In the genomic region with DNA sequence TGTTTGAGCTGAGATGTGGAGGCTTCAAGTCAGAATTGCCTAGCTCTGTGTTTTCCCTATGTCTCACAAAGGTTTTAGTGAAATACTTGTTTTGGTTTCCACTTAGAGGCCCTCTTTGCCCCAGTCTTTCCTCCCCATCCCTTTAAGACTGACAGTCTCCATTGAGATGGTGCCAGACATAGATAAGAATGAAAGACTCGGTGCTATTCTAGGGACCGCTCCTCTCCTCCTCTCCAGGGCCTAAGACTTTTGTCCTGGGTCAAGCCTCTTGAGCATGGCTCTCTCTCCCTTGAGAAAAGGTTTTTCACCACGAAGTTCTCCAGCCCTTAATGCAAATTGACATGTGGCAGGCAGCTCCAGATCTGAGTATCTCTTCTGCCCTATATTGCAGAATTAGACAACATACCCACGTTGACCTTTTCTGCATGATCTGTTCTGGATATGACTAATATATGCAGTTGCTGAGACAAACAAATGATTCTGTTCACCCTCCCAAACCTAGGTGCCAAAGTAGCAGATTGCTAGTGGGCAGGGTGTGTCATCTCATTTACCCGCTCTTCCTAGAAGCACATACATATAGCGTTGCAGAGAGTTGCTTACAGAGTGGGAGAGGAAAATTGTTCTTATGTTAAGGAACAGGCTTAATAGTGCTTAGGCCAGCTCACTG, we compare ENCODE assay signal across 9 cellular contexts. TPM values are rescaled to one million over a fixed set of nuclear protein-coding genes. Genes with fewer than 3 reads are reported as not detected.
DNase-seq lines count a peak whose midpoint lies in the region; ATAC-seq and TF ChIP-seq lines count a peak whose summit lies in the region.
"Had no signal": no experiment of that assay in that cellular context is flagged by ENCODE, and none has a peak within 500 bp of the region (broad histone marks: within the 10 kb centered on the region; RNA-seq: fewer than 3 reads in every experiment).

No MANE protein-coding gene starts in this region.

- H3K27me3 ChIP-seq in tibial artery: no peaks in the 10 kb centered on the region

- no peak overlapping the region for H3K27ac ChIP-seq in tibial artery

- TF ChIP-seq CTCF in GM13976 (IDR thresholded peaks at IDR 0.05; ENCODE audit: borderline replicate concordance, control extremely low read depth, extremely low read depth, insufficient read depth, missing control alignments): no peak
- no peak for TF ChIP-seq CTCF in tibial artery (IDR thresholded peaks at IDR 0.05)

- H3K36me3 ChIP-seq in tibial artery: no peaks in the 10 kb centered on the region

- intact Hi-C loops in tibial artery (cut with DNase I; ENCODE audit: low total_unique reads): no loop called here
- intact Hi-C loops in sciatic nerve (cut with DNase I): no loop called here

- no peaks in the 10 kb centered on the region for H3K4me1 ChIP-seq in tibial artery

- H3K9me3 ChIP-seq in tibial artery: no peaks in the 10 kb centered on the region

- in situ Hi-C loops in GM13976 (cut with MboI; ENCODE audit: low sequenced_read_pairs, unreplicated experiment): no loop called here

- ATAC-seq in GM19455 (IDR thresholded peaks at IDR 0.05; ENCODE audit: unreplicated experiment) (peak; percentile 95), HG03135 (IDR thresholded peaks at IDR 0.05; ENCODE audit: unreplicated experiment) (peak; percentile 92), sciatic nerve (no peak)
- ATAC-seq: Panc1 had no signal

- peak; percentile 60 for DNase-seq in GM13976 (ENCODE audit: low spot score)
- peak; percentile 36 for DNase-seq in amniotic epithelial cell (ENCODE audit: low read depth)
- DNase-seq in tibial artery: no peak
- no peak for DNase-seq in sciatic nerve (ENCODE audit: low spot score)
- DNase-seq in cerebellum (ENCODE audit: low spot score): no peak
- no peak for DNase-seq in putamen (ENCODE audit: low spot score)

- no peak overlapping the region for H3K4me3 ChIP-seq in tibial artery

RNA-seq across cellular contexts. Expression of gene ACSL3, which starts 47.5 kb away (rescaled TPM):
- 70.5 TPM for total RNA-seq in sciatic nerve
- total RNA-seq in cerebellum: 121 TPM

Comparison
In these comparisons a context has a peak if more than half of its experiments do, and no peak if none do; other contexts are left out.
1. DNase-seq: peak in GM13976 (single experiment) and amniotic epithelial cell (single experiment); none in tibial artery (0 of 2), sciatic nerve (single experiment), cerebellum (single experiment) and putamen (single experiment).